ENCODE assay signal across 1 cellular context in the genomic region with DNA sequence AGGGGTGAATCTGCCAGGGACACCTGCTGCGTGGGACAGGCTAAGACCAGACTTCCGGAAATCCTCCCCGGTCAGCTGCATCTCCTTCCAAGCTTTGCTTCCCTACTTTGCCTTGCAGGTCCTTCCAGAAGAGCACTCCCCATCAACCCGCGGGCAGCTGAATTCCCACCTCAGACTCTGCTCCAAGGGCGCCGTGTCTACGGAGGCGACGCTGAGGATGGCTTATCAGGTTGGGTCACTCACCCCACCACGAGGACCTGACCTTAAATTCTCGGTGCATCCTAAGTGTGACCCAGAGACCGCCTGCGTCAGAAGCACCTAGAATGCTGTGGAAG.
TF ChIP-seq lines count a peak whose summit lies in the region.

No MANE protein-coding gene starts in this region.

TF ChIP-seq in GM23338, 12 proteins besides CTCF, POLR2A, EP300 and RAD21 (continued from another document):
- TF ChIP-seq, protein P1, sequence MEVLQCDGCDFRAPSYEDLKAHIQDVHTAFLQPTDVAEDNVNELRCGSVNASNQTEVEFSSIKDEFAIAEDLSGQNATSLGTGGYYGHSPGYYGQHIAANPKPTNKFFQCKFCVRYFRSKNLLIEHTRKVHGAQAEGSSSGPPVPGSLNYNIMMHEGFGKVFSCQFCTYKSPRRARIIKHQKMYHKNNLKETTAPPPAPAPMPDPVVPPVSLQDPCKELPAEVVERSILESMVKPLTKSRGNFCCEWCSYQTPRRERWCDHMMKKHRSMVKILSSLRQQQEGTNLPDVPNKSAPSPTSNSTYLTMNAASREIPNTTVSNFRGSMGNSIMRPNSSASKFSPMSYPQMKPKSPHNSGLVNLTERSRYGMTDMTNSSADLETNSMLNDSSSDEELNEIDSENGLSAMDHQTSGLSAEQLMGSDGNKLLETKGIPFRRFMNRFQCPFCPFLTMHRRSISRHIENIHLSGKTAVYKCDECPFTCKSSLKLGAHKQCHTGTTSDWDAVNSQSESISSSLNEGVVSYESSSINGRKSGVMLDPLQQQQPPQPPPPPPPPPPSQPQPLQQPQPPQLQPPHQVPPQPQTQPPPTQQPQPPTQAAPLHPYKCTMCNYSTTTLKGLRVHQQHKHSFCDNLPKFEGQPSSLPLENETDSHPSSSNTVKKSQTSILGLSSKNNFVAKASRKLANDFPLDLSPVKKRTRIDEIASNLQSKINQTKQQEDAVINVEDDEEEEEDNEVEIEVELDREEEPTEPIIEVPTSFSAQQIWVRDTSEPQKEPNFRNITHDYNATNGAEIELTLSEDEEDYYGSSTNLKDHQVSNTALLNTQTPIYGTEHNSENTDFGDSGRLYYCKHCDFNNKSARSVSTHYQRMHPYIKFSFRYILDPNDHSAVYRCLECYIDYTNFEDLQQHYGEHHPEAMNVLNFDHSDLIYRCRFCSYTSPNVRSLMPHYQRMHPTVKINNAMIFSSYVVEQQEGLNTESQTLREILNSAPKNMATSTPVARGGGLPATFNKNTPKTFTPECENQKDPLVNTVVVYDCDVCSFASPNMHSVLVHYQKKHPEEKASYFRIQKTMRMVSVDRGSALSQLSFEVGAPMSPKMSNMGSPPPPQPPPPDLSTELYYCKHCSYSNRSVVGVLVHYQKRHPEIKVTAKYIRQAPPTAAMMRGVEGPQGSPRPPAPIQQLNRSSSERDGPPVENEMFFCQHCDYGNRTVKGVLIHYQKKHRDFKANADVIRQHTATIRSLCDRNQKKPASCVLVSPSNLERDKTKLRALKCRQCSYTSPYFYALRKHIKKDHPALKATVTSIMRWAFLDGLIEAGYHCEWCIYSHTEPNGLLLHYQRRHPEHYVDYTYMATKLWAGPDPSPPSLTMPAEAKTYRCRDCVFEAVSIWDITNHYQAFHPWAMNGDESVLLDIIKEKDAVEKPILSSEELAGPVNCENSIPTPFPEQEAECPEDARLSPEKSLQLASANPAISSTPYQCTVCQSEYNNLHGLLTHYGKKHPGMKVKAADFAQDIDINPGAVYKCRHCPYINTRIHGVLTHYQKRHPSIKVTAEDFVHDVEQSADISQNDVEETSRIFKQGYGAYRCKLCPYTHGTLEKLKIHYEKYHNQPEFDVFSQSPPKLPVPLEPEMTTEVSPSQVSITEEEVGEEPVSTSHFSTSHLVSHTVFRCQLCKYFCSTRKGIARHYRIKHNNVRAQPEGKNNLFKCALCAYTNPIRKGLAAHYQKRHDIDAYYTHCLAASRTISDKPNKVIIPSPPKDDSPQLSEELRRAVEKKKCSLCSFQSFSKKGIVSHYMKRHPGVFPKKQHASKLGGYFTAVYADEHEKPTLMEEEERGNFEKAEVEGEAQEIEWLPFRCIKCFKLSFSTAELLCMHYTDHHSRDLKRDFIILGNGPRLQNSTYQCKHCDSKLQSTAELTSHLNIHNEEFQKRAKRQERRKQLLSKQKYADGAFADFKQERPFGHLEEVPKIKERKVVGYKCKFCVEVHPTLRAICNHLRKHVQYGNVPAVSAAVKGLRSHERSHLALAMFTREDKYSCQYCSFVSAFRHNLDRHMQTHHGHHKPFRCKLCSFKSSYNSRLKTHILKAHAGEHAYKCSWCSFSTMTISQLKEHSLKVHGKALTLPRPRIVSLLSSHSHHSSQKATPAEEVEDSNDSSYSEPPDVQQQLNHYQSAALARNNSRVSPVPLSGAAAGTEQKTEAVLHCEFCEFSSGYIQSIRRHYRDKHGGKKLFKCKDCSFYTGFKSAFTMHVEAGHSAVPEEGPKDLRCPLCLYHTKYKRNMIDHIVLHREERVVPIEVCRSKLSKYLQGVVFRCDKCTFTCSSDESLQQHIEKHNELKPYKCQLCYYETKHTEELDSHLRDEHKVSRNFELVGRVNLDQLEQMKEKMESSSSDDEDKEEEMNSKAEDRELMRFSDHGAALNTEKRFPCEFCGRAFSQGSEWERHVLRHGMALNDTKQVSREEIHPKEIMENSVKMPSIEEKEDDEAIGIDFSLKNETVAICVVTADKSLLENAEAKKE (CRISPR knock-in tag; IDR thresholded peaks at IDR 0.05): no peak
- TF ChIP-seq NANOG (IDR thresholded peaks at IDR 0.05; ENCODE audit: borderline replicate concordance) (no peak), JUNB (IDR thresholded peaks at IDR 0.05; ENCODE audit: unreplicated experiment) (no peak), POLR2AphosphoS5 (IDR thresholded peaks at IDR 0.05; ENCODE audit: low read depth) (no peak), EZH2phosphoT487 (IDR thresholded peaks at IDR 0.05; ENCODE audit: unreplicated experiment) (no peak), CREB1 (CRISPR knock-in tag; IDR thresholded peaks at IDR 0.05; ENCODE audit: low read depth) (no peak), STAT1 (IDR thresholded peaks at IDR 0.05; ENCODE audit: unreplicated experiment) (no peak), ZNF114 (CRISPR knock-in tag; IDR thresholded peaks at IDR 0.05) (no peak), ZNF331 (CRISPR knock-in tag; IDR thresholded peaks at IDR 0.05; ENCODE audit: low read depth) (no peak)
- TF ChIP-seq, protein P2, sequence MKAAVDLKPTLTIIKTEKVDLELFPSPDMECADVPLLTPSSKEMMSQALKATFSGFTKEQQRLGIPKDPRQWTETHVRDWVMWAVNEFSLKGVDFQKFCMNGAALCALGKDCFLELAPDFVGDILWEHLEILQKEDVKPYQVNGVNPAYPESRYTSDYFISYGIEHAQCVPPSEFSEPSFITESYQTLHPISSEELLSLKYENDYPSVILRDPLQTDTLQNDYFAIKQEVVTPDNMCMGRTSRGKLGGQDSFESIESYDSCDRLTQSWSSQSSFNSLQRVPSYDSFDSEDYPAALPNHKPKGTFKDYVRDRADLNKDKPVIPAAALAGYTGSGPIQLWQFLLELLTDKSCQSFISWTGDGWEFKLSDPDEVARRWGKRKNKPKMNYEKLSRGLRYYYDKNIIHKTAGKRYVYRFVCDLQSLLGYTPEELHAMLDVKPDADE (IDR thresholded peaks at IDR 0.05): no peak
- TF ChIP-seq, protein P3, sequence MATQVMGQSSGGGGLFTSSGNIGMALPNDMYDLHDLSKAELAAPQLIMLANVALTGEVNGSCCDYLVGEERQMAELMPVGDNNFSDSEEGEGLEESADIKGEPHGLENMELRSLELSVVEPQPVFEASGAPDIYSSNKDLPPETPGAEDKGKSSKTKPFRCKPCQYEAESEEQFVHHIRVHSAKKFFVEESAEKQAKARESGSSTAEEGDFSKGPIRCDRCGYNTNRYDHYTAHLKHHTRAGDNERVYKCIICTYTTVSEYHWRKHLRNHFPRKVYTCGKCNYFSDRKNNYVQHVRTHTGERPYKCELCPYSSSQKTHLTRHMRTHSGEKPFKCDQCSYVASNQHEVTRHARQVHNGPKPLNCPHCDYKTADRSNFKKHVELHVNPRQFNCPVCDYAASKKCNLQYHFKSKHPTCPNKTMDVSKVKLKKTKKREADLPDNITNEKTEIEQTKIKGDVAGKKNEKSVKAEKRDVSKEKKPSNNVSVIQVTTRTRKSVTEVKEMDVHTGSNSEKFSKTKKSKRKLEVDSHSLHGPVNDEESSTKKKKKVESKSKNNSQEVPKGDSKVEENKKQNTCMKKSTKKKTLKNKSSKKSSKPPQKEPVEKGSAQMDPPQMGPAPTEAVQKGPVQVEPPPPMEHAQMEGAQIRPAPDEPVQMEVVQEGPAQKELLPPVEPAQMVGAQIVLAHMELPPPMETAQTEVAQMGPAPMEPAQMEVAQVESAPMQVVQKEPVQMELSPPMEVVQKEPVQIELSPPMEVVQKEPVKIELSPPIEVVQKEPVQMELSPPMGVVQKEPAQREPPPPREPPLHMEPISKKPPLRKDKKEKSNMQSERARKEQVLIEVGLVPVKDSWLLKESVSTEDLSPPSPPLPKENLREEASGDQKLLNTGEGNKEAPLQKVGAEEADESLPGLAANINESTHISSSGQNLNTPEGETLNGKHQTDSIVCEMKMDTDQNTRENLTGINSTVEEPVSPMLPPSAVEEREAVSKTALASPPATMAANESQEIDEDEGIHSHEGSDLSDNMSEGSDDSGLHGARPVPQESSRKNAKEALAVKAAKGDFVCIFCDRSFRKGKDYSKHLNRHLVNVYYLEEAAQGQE (IDR thresholded peaks at IDR 0.05; ENCODE audit: unreplicated experiment): no peak
